ENCODE assay signal across 1 cellular context in genomic region chr10:103983367-103983911, GRCh38.
TF ChIP-seq lines count a peak whose summit lies in the region.

No MANE protein-coding gene starts in this region.

TF ChIP-seq in GM12878, 131 proteins besides CTCF, POLR2A, EP300 and RAD21 (continued from another document):
- TF ChIP-seq ZNF592 (IDR thresholded peaks at IDR 0.05): no peak
- no peak for TF ChIP-seq PBX3 (IDR thresholded peaks at IDR 0.05; ENCODE audit: insufficient replicate concordance, low read depth, low read length)
- peak; percentile 38; the same call in 1 of the 2 replicates for TF ChIP-seq SPI1 (IDR thresholded peaks at IDR 0.05; ENCODE audit: borderline replicate concordance, insufficient read depth, low read depth, low read length)
- 0 out of 2 replicates have a peak, but pooled peaks have one; percentile 19 for TF ChIP-seq NBN (IDR thresholded peaks at IDR 0.05)
- peak in 1 of 2 experiments; percentile 86; a peak in 2 of 4 replicates for TF ChIP-seq ETV6 (conservative IDR thresholded peaks at IDR 0.05 in 1 of 2, IDR thresholded peaks at IDR 0.05 in 1 of 2; ENCODE audit: borderline replicate concordance in 1 of 2, low read depth in 1 of 2)
- TF ChIP-seq CUX1 (IDR thresholded peaks at IDR 0.05; ENCODE audit: insufficient replicate concordance, low read depth, low read length): no peak
